ENCODE assay signal across 26 cellular contexts in the genomic region with DNA sequence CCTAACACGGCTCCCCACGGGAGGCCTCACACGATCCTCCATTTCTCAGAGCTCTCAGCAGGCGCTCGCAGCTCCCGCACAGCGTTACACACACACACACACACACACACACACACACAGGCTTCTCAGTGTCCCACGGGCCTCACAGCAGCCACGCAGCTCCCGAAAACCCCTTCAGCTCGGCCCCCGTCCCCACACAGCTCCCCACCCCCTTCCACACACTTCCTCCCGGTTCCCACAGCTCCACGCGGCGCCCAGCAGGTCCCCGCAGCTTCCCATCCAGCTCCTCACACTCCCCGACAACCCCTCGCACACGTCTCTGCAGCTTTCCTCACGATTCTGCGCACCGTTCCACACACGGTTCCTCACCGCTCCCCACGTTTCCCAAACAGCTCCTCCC. TPM values are rescaled to one million over a fixed set of nuclear protein-coding genes. Genes with fewer than 3 reads are reported as not detected.
"Had no signal": no experiment of that assay in that cellular context is flagged by ENCODE, and none has a peak within 500 bp of the region (broad histone marks: within the 10 kb centered on the region; RNA-seq: fewer than 3 reads in every experiment).

No MANE protein-coding gene starts in this region.

- H3K27ac ChIP-seq: HL-60, KMS-11, RWPE1, SJSA1, SK-N-MC had no signal

- H3K4me3 Mint-ChIP-seq: IgD-negative memory B cell had no signal

- H3K27me3 ChIP-seq: SJSA1 had no signal

- DNase-seq: Kasumi-1, MM.1S, NCI-H1092 treated with DMSO at 0.1 percent for 48 hours, NCI-H1436, NCI-H187, NCI-H2029, NCI-H2081 treated with DMSO at 0.1 percent for 48 hours, NCI-H2171, NCI-H226, NCI-H446, NCI-H510A, NCI-H524 treated with DMSO at 0.1 percent for 48 hours, NCI-H69, NCI-H774, PC-3, SIG-M5 had no signal

- H3K9me3 Mint-ChIP-seq: IgD-negative memory B cell had no signal

- H3K4me3 ChIP-seq: K562, SJSA1, SK-N-MC had no signal

- H3K9me3 ChIP-seq: SJSA1 had no signal

- H3K4me1 Mint-ChIP-seq: IgD-negative memory B cell had no signal

- ATAC-seq: K562, Panc1, PC-3 had no signal

- H3K27ac Mint-ChIP-seq: IgD-negative memory B cell had no signal

- H3K27me3 Mint-ChIP-seq: IgD-negative memory B cell had no signal

- H3K9ac ChIP-seq: KMS-11 had no signal

- H3K4me2 ChIP-seq: KMS-11 had no signal

- H3K4me1 ChIP-seq: SJSA1 had no signal

- FAIRE-seq: HTR-8/SVneo, K562 had no signal

- H3K36me3 ChIP-seq: SJSA1 had no signal

- H3K36me3 Mint-ChIP-seq: IgD-negative memory B cell had no signal

RNA-seq across cellular contexts. Expression of a gene that starts 41.6 kb away (rescaled TPM):
- total RNA-seq: M059J, PC-3, SJSA1 had no signal
- polyA plus RNA-seq: IgD-negative memory B cell had no signal
